ENCODE assay signal across 8 cellular contexts in genomic region chr4:2535386-2536192, GRCh38. TPM values are rescaled to one million over a fixed set of nuclear protein-coding genes. Genes with fewer than 3 reads are reported as not detected.
A peak's percentile ranks its signal among the peaks of the same experiment; 100 is the strongest.
DNase-seq lines count a peak whose midpoint lies in the region; ATAC-seq and TF ChIP-seq lines count a peak whose summit lies in the region.

No MANE protein-coding gene starts in this region.

- 1 to 5% (median 3%) methylated on average over 48 to 76 of the region's 76 CpGs for WGBS in ovary, 3 donors
- 1 to 13% methylated on average over 11 to 24 of the region's 76 CpGs for WGBS in thyroid gland, 2 donors

- H3K27ac ChIP-seq in SJSA1 (peak overlapping the region; percentile 64), ovary (peak overlapping the region; percentile 72 to 89), thyroid gland (peak overlapping the region; percentile 72 to 85 (median 74))

- CTCF ChIA-PET in activated naive CD4-positive, alpha-beta T cell treated with anti-CD3 and anti-CD28 coated beads, Interleukin-2, amount 10 ng/mL, durations not matched to agents 7 days and 5 days (lab: Charles Lee) = interaction anchor here (1.9 kb wide), 1 partner anchor 315 kb away, joined by 6 read pairs; no protein-coding TSS in a partner anchor

- peaks cover 8% of the 10 kb centered on the region for H3K4me1 ChIP-seq in SJSA1 (replicated peaks)
- H3K4me1 ChIP-seq in ovary (ENCODE audit: insufficient read depth) = peaks cover 8% of the 10 kb centered on the region
- H3K4me1 ChIP-seq in thyroid gland = peaks cover 18 to 22% of the 10 kb centered on the region in 2 donors

- H3K4me3 ChIP-seq in SJSA1 (peak overlapping the region; percentile 62), ovary (peak overlapping the region; percentile 49), thyroid gland (replicated peaks in 1 of 3) (peak overlapping the region; percentile 49 to 91 (median 78))

- peak; percentile 19 for ATAC-seq in GM18505 (IDR thresholded peaks at IDR 0.05; ENCODE audit: unreplicated experiment)
- peak; percentile 8 for ATAC-seq in HG03060 (IDR thresholded peaks at IDR 0.05; ENCODE audit: low read depth, unreplicated experiment)
- ATAC-seq in GM21786 (IDR thresholded peaks at IDR 0.05; ENCODE audit: unreplicated experiment) = no peak

- DNase-seq in SJSA1 (ENCODE audit: low read depth in 1 of 2, low spot score in 2 of 2) = peak; percentile 35 to 36
- peak; percentile 70 for DNase-seq in activated naive CD4-positive, alpha-beta T cell treated with anti-CD3 and anti-CD28 coated beads, Interleukin-2, amount 10 ng/mL, durations not matched to agents 7 days and 5 days
- peak; percentile 20 to 82 (median 62) for DNase-seq in head of caudate nucleus
- DNase-seq in ovary = peak in 4 of 5 donors; percentile 81 to 87 (median 84)
- DNase-seq in thyroid gland = peak in 1 of 2 donors; percentile 14

- TF ChIP-seq EP300 in ovary (IDR thresholded peaks at IDR 0.05) = no peak

- H3K36me3 ChIP-seq in SJSA1 = peaks cover 7% of the 10 kb centered on the region; the same call in 1 of the 2 replicates
- H3K36me3 ChIP-seq in ovary = no peaks in the 10 kb centered on the region
- no peaks in the 10 kb centered on the region for H3K36me3 ChIP-seq in thyroid gland

- TF ChIP-seq POLR2A in GM18505 (IDR thresholded peaks at IDR 0.05; ENCODE audit: borderline replicate concordance, extremely low read depth, insufficient read depth, insufficient read length) (peak; percentile 48), ovary (IDR thresholded peaks at IDR 0.05) (peak; percentile 60), thyroid gland (IDR thresholded peaks at IDR 0.05) (no peak)

- H3K36me3 Mint-ChIP-seq in activated naive CD4-positive, alpha-beta T cell treated with anti-CD3 and anti-CD28 coated beads, Interleukin-2, amount 10 ng/mL, durations not matched to agents 7 days and 5 days = peaks cover 4% of the 10 kb centered on the region

- TF ChIP-seq CTCF in ovary (IDR thresholded peaks at IDR 0.05) (peak in 1 of 3 donors; percentile 11), thyroid gland (IDR thresholded peaks at IDR 0.05) (no peak)

- H3K9me3 Mint-ChIP-seq in activated naive CD4-positive, alpha-beta T cell treated with anti-CD3 and anti-CD28 coated beads, Interleukin-2, amount 10 ng/mL, durations not matched to agents 7 days and 5 days = no peaks in the 10 kb centered on the region

- peaks cover 26% of the 10 kb centered on the region for H3K4me1 Mint-ChIP-seq in activated naive CD4-positive, alpha-beta T cell treated with anti-CD3 and anti-CD28 coated beads, Interleukin-2, amount 10 ng/mL, durations not matched to agents 7 days and 5 days

- intact Hi-C loops in head of caudate nucleus (cut with DNase I) (loop anchor here (10.0 kb wide), 1 partner anchor 71 kb away; the partner anchor contains the start of gene RNF4), ovary (cut with DNase I) (loop anchor here in 2 of 4 donors (5.0 to 10.0 kb wide), 5 partner anchors 71 to 399 kb away; partner anchors contain the start of genes MXD4 (in 1 of the 2) and RNF4 (in 1 of the 2)), thyroid gland (cut with DNase I) (loop anchor here (5.0 kb wide), 1 partner anchor 118 kb away; the partner anchor contains the start of genes CFAP99 and ZFYVE28)

- peak overlapping the region; percentile 92 for H3K27ac Mint-ChIP-seq in activated naive CD4-positive, alpha-beta T cell treated with anti-CD3 and anti-CD28 coated beads, Interleukin-2, amount 10 ng/mL, durations not matched to agents 7 days and 5 days

- H3K4me3 Mint-ChIP-seq in activated naive CD4-positive, alpha-beta T cell treated with anti-CD3 and anti-CD28 coated beads, Interleukin-2, amount 10 ng/mL, durations not matched to agents 7 days and 5 days = peak overlapping the region; percentile 87

- H3K9me3 ChIP-seq in SJSA1 (replicated peaks) = no peaks in the 10 kb centered on the region
- H3K9me3 ChIP-seq in ovary = no peaks in the 10 kb centered on the region
- H3K9me3 ChIP-seq in thyroid gland = no peaks in the 10 kb centered on the region

- H3K27me3 Mint-ChIP-seq in activated naive CD4-positive, alpha-beta T cell treated with anti-CD3 and anti-CD28 coated beads, Interleukin-2, amount 10 ng/mL, durations not matched to agents 7 days and 5 days = peaks cover 8% of the 10 kb centered on the region

- H3K27me3 ChIP-seq in SJSA1 (replicated peaks) (no peaks in the 10 kb centered on the region), ovary (no peaks in the 10 kb centered on the region), thyroid gland (no peaks in the 10 kb centered on the region)

RNA-seq across cellular contexts. Expression of gene FAM193A, which starts 0.9 kb away (rescaled TPM):
- total RNA-seq in SJSA1 (2014; rRNA removed; shearing (Covaris generic)) = 4.4 and 7.6 TPM in 2 replicates
- total RNA-seq in ovary = 10 to 100 TPM; 18.5 to 39.1 (median 29.4) TPM
- 10 to 100 TPM; 16.0 to 18.9 TPM for polyA plus RNA-seq in ovary
- total RNA-seq in thyroid gland = 10 to 100 TPM; 22.4 to 36.7 (median 30.3) TPM

Comparison
In these comparisons a context has a peak if more than half of its experiments do, and no peak if none do; other contexts are left out.
1. POLR2A ChIP-seq: peak in GM18505 (single experiment) and ovary (single experiment); none in thyroid gland (0 of 2).
2. Peak in every context shown above with its lines, with median percentiles within 50 percentile points of each other: H3K27ac ChIP-seq and H3K4me3 ChIP-seq.